Comparison of ENCODE assay signal across 17 cellular contexts in genomic region chr17:29160253-29160652, GRCh38.
"Had no signal": no experiment of that assay in that cellular context is flagged by ENCODE, and none has a peak within 500 bp of the region (broad histone marks: within the 10 kb centered on the region; RNA-seq: fewer than 3 reads in every experiment).

No MANE protein-coding gene starts in this region.

- H3K27ac Mint-ChIP-seq: activated T-cell treated with anti-CD3 and anti-CD28 coated beads, Interleukin-2, amount 50 U/mL, for 72 hours had no signal

- H3K4me3 ChIP-seq: ascending aorta, heart left ventricle, left lung, SK-N-MC had no signal

- DNase-seq: activated CD4-positive, alpha-beta memory T cell treated with anti-CD3 and anti-CD28 coated beads, Interleukin-2, amount 10 ng/mL, durations not matched to agents 7 days and 5 days; activated CD8-positive, alpha-beta memory T cell treated with anti-CD3 and anti-CD28 coated beads, Interleukin-2, amount 50 U/mL, for 4 hours; activated gamma-delta T cell treated with Interleukin-2 at 50 U/mL for 16 hours; activated naive CD8-positive, alpha-beta T cell treated with anti-CD3 and anti-CD28 coated beads, Interleukin-2, amount 10 ng/mL, durations not matched to agents 7 days and 5 days; activated T-cell treated with anti-CD3 and anti-CD28 coated beads, Interleukin-2, amount 50 U/mL, for 72 hours; effector CD4-positive, alpha-beta T cell; foreskin melanocyte; heart left ventricle; left lung; mesendoderm; stimulated activated CD4-positive, alpha-beta T cell treated with anti-CD3 and anti-CD28 coated beads, Interleukin-4, amount 100 ng/mL, for 24 hours; T-cell had no signal

- H3K27ac ChIP-seq: ascending aorta had no signal

- ATAC-seq: activated CD4-positive, CD25-positive, alpha-beta regulatory T cell treated with anti-CD3 and anti-CD28 coated beads, Interleukin-2, amount 50 U/mL, for 24 hours; activated T-cell treated with anti-CD3 and anti-CD28 coated beads, Interleukin-2, amount 50 U/mL, for 72 hours; heart left ventricle; left lung; T-cell had no signal

- H3K9me3 Mint-ChIP-seq: activated CD4-positive, alpha-beta memory T cell treated with anti-CD3 and anti-CD28 coated beads, Interleukin-2, amount 10 ng/mL, durations not matched to agents 7 days and 5 days; activated naive CD8-positive, alpha-beta T cell treated with anti-CD3 and anti-CD28 coated beads, Interleukin-2, amount 10 ng/mL, durations not matched to agents 7 days and 5 days; activated T-cell treated with anti-CD3 and anti-CD28 coated beads, Interleukin-2, amount 50 U/mL, for 72 hours; neural crest cell; T-cell; type B pancreatic cell had no signal

- H3K9me3 ChIP-seq: ascending aorta, heart left ventricle, left lung had no signal

- H3K27me3 ChIP-seq: ascending aorta, heart left ventricle, left lung had no signal

- H3K4me3 Mint-ChIP-seq: activated CD4-positive, alpha-beta memory T cell treated with anti-CD3 and anti-CD28 coated beads, Interleukin-2, amount 10 ng/mL, durations not matched to agents 7 days and 5 days; activated naive CD8-positive, alpha-beta T cell treated with anti-CD3 and anti-CD28 coated beads, Interleukin-2, amount 10 ng/mL, durations not matched to agents 7 days and 5 days; activated T-cell treated with anti-CD3 and anti-CD28 coated beads, Interleukin-2, amount 50 U/mL, for 72 hours; neural crest cell; T-cell; type B pancreatic cell had no signal

- H3K27me3 Mint-ChIP-seq: activated CD4-positive, alpha-beta memory T cell treated with anti-CD3 and anti-CD28 coated beads, Interleukin-2, amount 10 ng/mL, durations not matched to agents 7 days and 5 days; activated naive CD8-positive, alpha-beta T cell treated with anti-CD3 and anti-CD28 coated beads, Interleukin-2, amount 10 ng/mL, durations not matched to agents 7 days and 5 days; T-cell; type B pancreatic cell had no signal
